Comparison of ENCODE assay signal across 27 cellular contexts in genomic region chr5:170508036-170508435, GRCh38. TPM values are rescaled to one million over a fixed set of nuclear protein-coding genes. Genes with fewer than 3 reads are reported as not detected.
DNase-seq lines count a peak whose midpoint lies in the region; ATAC-seq and TF ChIP-seq lines count a peak whose summit lies in the region.
"Had no signal": no experiment of that assay in that cellular context is flagged by ENCODE, and none has a peak within 500 bp of the region (broad histone marks: within the 10 kb centered on the region; RNA-seq: fewer than 3 reads in every experiment).

No MANE protein-coding gene starts in this region.

- ATAC-seq in GM18870 (IDR thresholded peaks at IDR 0.05; ENCODE audit: unreplicated experiment) (peak; percentile 65), HG02840 (IDR thresholded peaks at IDR 0.05; ENCODE audit: low FRiP score, unreplicated experiment) (peak; percentile 51), GM21737 (IDR thresholded peaks at IDR 0.05; ENCODE audit: unreplicated experiment) (no peak)
- ATAC-seq in activated naive CD4-positive, alpha-beta T cell treated with anti-CD3 and anti-CD28 coated beads, Interleukin-2, amount 50 U/mL, for 72 hours: no peak
- ATAC-seq: HepG2; natural killer cell treated with Interleukin-12 subunit alpha and Interleukin-12 subunit beta and Interleukin-15 and Interleukin-18, amount 100 ng/mL, for 72 hours had no signal

- TF ChIP-seq CTCF in dorsolateral prefrontal cortex (IDR thresholded peaks at IDR 0.05 in 54 of 56, conservative IDR thresholded peaks at IDR 0.05 in 2 of 56; ENCODE audit: low read depth in 1 of 56, partially characterized antibody in 56 of 56) (no peak), esophagus muscularis mucosa (IDR thresholded peaks at IDR 0.05) (no peak)

- H3K27ac ChIP-seq in Karpas-422 (ENCODE audit: low read length) (no peak overlapping the region), mesenchymal stem cell (ENCODE audit: low read length, poor library complexity, severe bottlenecking) (peak overlapping the region; percentile 84), dorsolateral prefrontal cortex (peak overlapping the region in 2 of 59 donors; percentile 4 to 12), esophagus muscularis mucosa (replicated peaks in 1 of 4) (no peak overlapping the region)
- H3K27ac ChIP-seq: ascending aorta, GM23248, prostate gland, vagina had no signal

- no peak overlapping the region for H3K18ac ChIP-seq in mesenchymal stem cell (ENCODE audit: low read depth in 1 of 2, low read length in 2 of 2)

- no peak for TF ChIP-seq POLR2A in esophagus muscularis mucosa (IDR thresholded peaks at IDR 0.05; ENCODE audit: low read depth)

- H2BK5ac ChIP-seq in mesenchymal stem cell (ENCODE audit: low read depth, low read length, poor library complexity, severe bottlenecking): peak overlapping the region; percentile 31

- no peak overlapping the region for H4K91ac ChIP-seq in mesenchymal stem cell (ENCODE audit: low read length)

- no peaks in the 10 kb centered on the region for H3K9me2 ChIP-seq in Karpas-422 (replicated peaks; ENCODE audit: insufficient read depth, low read length)

- H3K4me3 ChIP-seq in Karpas-422 (ENCODE audit: low read length) (no peak overlapping the region), mesenchymal stem cell (ENCODE audit: insufficient read depth in 1 of 2, low read depth in 1 of 2, low read length in 2 of 2) (no peak overlapping the region), dorsolateral prefrontal cortex (no peak overlapping the region), esophagus muscularis mucosa (no peak overlapping the region)
- H3K4me3 ChIP-seq: ascending aorta, GM23248, prostate gland, vagina had no signal

- no peaks in the 10 kb centered on the region for H3K36me3 Mint-ChIP-seq in activated naive CD4-positive, alpha-beta T cell treated with anti-CD3 and anti-CD28 coated beads, Interleukin-2, amount 50 U/mL, for 72 hours
- H3K36me3 Mint-ChIP-seq: activated naive CD4-positive, alpha-beta T cell treated with anti-CD3 and anti-CD28 coated beads, Interleukin-2, amount 10 ng/mL, durations not matched to agents 7 days and 5 days; natural killer cell treated with Interleukin-12 subunit alpha and Interleukin-12 subunit beta and Interleukin-15 and Interleukin-18, amount 100 ng/mL, for 72 hours had no signal

- 75% methylated on average over 5 of the region's 5 CpGs for WGBS in mesenchymal stem cell
- WGBS in esophagus muscularis mucosa: 96% methylated on average over 4 of the region's 5 CpGs

- H3K27me3 ChIP-seq in Karpas-422 (ENCODE audit: low read length): no peaks in the 10 kb centered on the region
- H3K27me3 ChIP-seq in mesenchymal stem cell (ENCODE audit: control insufficient read depth in 1 of 2, insufficient read depth in 1 of 2, low read length in 2 of 2): peaks cover 0 to 57% of the 10 kb centered on the region in 2 experiments
- peaks cover 0 to 6% (median 0%) of the 10 kb centered on the region in 45 donors for H3K27me3 ChIP-seq in dorsolateral prefrontal cortex
- peaks cover 0 to 25% (median 7%) of the 10 kb centered on the region in 4 donors for H3K27me3 ChIP-seq in esophagus muscularis mucosa
- H3K27me3 ChIP-seq: ascending aorta, vagina had no signal

- 0 out of 2 replicates have a peak overlapping the region, but pooled peaks have one; percentile 9 for H3K9ac ChIP-seq in Karpas-422 (ENCODE audit: low read length)
- no peak overlapping the region for H3K9ac ChIP-seq in mesenchymal stem cell (ENCODE audit: low read length)
- H3K9ac ChIP-seq: GM23248 had no signal

- TF ChIP-seq EP300 in esophagus muscularis mucosa (IDR thresholded peaks at IDR 0.05): no peak

- DNase-seq in Karpas-422 (no peak), mesenchymal stem cell (no peak), dorsolateral prefrontal cortex (no peak), esophagus muscularis mucosa (ENCODE audit: extremely low spot score) (no peak)
- DNase-seq in activated naive CD4-positive, alpha-beta T cell treated with anti-CD3 and anti-CD28 coated beads, Interleukin-2, amount 50 U/mL, for 72 hours (ENCODE audit: low spot score in 2 of 2): no peak
- DNase-seq: activated CD4-positive, alpha-beta T cell treated with anti-CD3 and anti-CD28 coated beads, Interleukin-2, amount 50 U/mL, for 4 hours; activated naive CD4-positive, alpha-beta T cell treated with anti-CD3 and anti-CD28 coated beads, Interleukin-2, amount 10 ng/mL, durations not matched to agents 7 days and 5 days; CD4-positive, alpha-beta T cell; DMS53; foreskin fibroblast; GM23248; kidney; NCI-H1694 treated with DMSO at 0.1 percent for 48 hours; NCI-H446; small intestine; stimulated activated CD4-positive, alpha-beta T cell treated with anti-CD3 and anti-CD28 coated beads, Interleukin-4, amount 100 ng/mL, for 4 hours had no signal

- intact Hi-C loops in dorsolateral prefrontal cortex (cut with DNase I): loop anchor here in 1 of 2 donors (5.0 kb wide), 1 partner anchor 99 kb away; no protein-coding TSS in a partner anchor
- intact Hi-C loops in esophagus muscularis mucosa (cut with DNase I): no loop called here

- no peak overlapping the region for H3K4ac ChIP-seq in mesenchymal stem cell (ENCODE audit: low read depth in 1 of 2, low read length in 2 of 2)

- no peaks in the 10 kb centered on the region for H3K9me3 Mint-ChIP-seq in activated naive CD4-positive, alpha-beta T cell treated with anti-CD3 and anti-CD28 coated beads, Interleukin-2, amount 50 U/mL, for 72 hours
- H3K9me3 Mint-ChIP-seq: activated naive CD4-positive, alpha-beta T cell treated with anti-CD3 and anti-CD28 coated beads, Interleukin-2, amount 10 ng/mL, durations not matched to agents 7 days and 5 days; CD4-positive, alpha-beta T cell; natural killer cell treated with Interleukin-12 subunit alpha and Interleukin-12 subunit beta and Interleukin-15 and Interleukin-18, amount 100 ng/mL, for 72 hours had no signal

- H3K9me3 ChIP-seq in Karpas-422 (ENCODE audit: low read length): no peaks in the 10 kb centered on the region
- H3K9me3 ChIP-seq in mesenchymal stem cell (ENCODE audit: control insufficient read depth, low read length): no peaks in the 10 kb centered on the region
- no peaks in the 10 kb centered on the region for H3K9me3 ChIP-seq in esophagus muscularis mucosa
- H3K9me3 ChIP-seq: ascending aorta, prostate gland, vagina had no signal

- peak overlapping the region; percentile 27 for H3K4me2 ChIP-seq in Karpas-422 (ENCODE audit: low read depth, low read length, poor library complexity, severe bottlenecking)
- H3K4me2 ChIP-seq in mesenchymal stem cell (ENCODE audit: low read length, poor library complexity, severe bottlenecking): peak overlapping the region; percentile 57

- H3K4me1 ChIP-seq in Karpas-422 (ENCODE audit: low read length): peaks cover 67% of the 10 kb centered on the region
- H3K4me1 ChIP-seq in mesenchymal stem cell (ENCODE audit: control insufficient read depth, insufficient read depth, low read depth, low read length): peaks cover 29% of the 10 kb centered on the region
- H3K4me1 ChIP-seq in esophagus muscularis mucosa: peaks cover 0 to 14% (median 10%) of the 10 kb centered on the region in 4 donors
- H3K4me1 ChIP-seq: ascending aorta, prostate gland had no signal

- no peak overlapping the region for H4K8ac ChIP-seq in mesenchymal stem cell (ENCODE audit: low read length)

- H2AFZ ChIP-seq in Karpas-422 (ENCODE audit: low read length) (no peak overlapping the region), mesenchymal stem cell (ENCODE audit: low read depth, low read length) (no peak overlapping the region)
- H2AFZ ChIP-seq: GM23248 had no signal

- no peak overlapping the region for H3K14ac ChIP-seq in mesenchymal stem cell (ENCODE audit: low read length in 2 of 2)

- H3K79me1 ChIP-seq in mesenchymal stem cell (replicated peaks; ENCODE audit: low read length, poor library complexity, severe bottlenecking): peaks cover 21% of the 10 kb centered on the region

- peak overlapping the region; percentile 79 for H2AK5ac ChIP-seq in mesenchymal stem cell (ENCODE audit: low read length, severe bottlenecking)

- no peak overlapping the region for H2BK12ac ChIP-seq in mesenchymal stem cell (ENCODE audit: low read length in 2 of 2)

- no peak overlapping the region for H3K23ac ChIP-seq in mesenchymal stem cell (ENCODE audit: low read length in 2 of 2)

- H3K36me3 ChIP-seq in Karpas-422 (ENCODE audit: insufficient read depth, low read length) (no peaks in the 10 kb centered on the region), mesenchymal stem cell (ENCODE audit: control insufficient read depth in 1 of 2, insufficient read depth in 2 of 2, low read depth in 1 of 2, low read length in 2 of 2) (peaks cover 0 to 8% of the 10 kb centered on the region in 2 experiments), esophagus muscularis mucosa (no peaks in the 10 kb centered on the region)
- H3K36me3 ChIP-seq: ascending aorta, prostate gland, vagina had no signal

- no peaks in the 10 kb centered on the region for H3K79me2 ChIP-seq in Karpas-422 (ENCODE audit: low read length)

- H3K27ac Mint-ChIP-seq in activated naive CD4-positive, alpha-beta T cell treated with anti-CD3 and anti-CD28 coated beads, Interleukin-2, amount 50 U/mL, for 72 hours: no peak overlapping the region
- H3K27ac Mint-ChIP-seq: activated naive CD4-positive, alpha-beta T cell treated with anti-CD3 and anti-CD28 coated beads, Interleukin-2, amount 10 ng/mL, durations not matched to agents 7 days and 5 days; CD4-positive, alpha-beta T cell; natural killer cell treated with Interleukin-12 subunit alpha and Interleukin-12 subunit beta and Interleukin-15 and Interleukin-18, amount 100 ng/mL, for 72 hours had no signal

- no peaks in the 10 kb centered on the region for H4K20me1 ChIP-seq in Karpas-422 (ENCODE audit: insufficient read depth, low read depth, low read length)

- H2BK15ac ChIP-seq in mesenchymal stem cell (ENCODE audit: low read depth, poor library complexity, severe bottlenecking): no peak overlapping the region

- H2BK120ac ChIP-seq in mesenchymal stem cell (ENCODE audit: low read depth, low read length): no peak overlapping the region

RNA-seq across cellular contexts. Expression of gene KCNIP1, which starts 4.2 kb away (rescaled TPM):
- 0.29 TPM in 1 of 2 replicates, not detected in the other for total RNA-seq in Karpas-422 (2014; rRNA removed; shearing (Covaris generic); ENCODE audit: low replicate concordance)
- polyA plus RNA-seq in mesenchymal stem cell (2013, experiment 1 of 2): not detected
- polyA plus RNA-seq in mesenchymal stem cell (2013, experiment 2 of 2): not detected
- not detected for total RNA-seq in activated naive CD4-positive, alpha-beta T cell treated with anti-CD3 and anti-CD28 coated beads, Interleukin-2, amount 50 U/mL, for 72 hours
- 10 to 100 TPM in 115 of 120 experiments, 1 to 10 TPM in 5; 7.5 to 29.1 (median 15.5) TPM for total RNA-seq in dorsolateral prefrontal cortex
- 1 to 10 TPM in 1 of 4 donors, under 1 TPM in 1, not detected in 2; 0.97 to 1.7 TPM for total RNA-seq in esophagus muscularis mucosa
- total RNA-seq: ascending aorta; CD4-positive, alpha-beta T cell; GM23248; HepG2; MCF 10A; mesenteric fat pad; natural killer cell treated with Interleukin-12 subunit alpha and Interleukin-12 subunit beta and Interleukin-15 and Interleukin-18, amount 100 ng/mL, for 72 hours; vagina had no signal
- polyA plus RNA-seq: endothelial cell of umbilical vein, GM23248, HepG2 had no signal

Comparison
In these comparisons a context has a peak if more than half of its experiments do, and no peak if none do; other contexts are left out.
1. ATAC-seq: peak in GM18870 (single experiment) and HG02840 (single experiment); none in activated naive CD4-positive, alpha-beta T cell treated with anti-CD3 and anti-CD28 coated beads, Interleukin-2, amount 50 U/mL, for 72 hours (0 of 2) and GM21737 (single experiment).